Comparison of ENCODE assay signal across 9 cellular contexts in genomic region chr11:46382644-46383403, GRCh38. TPM values are rescaled to one million over a fixed set of nuclear protein-coding genes. Genes with fewer than 3 reads are reported as not detected.
A peak's percentile ranks its signal among the peaks of the same experiment; 100 is the strongest.
DNase-seq lines count a peak whose midpoint lies in the region; ATAC-seq and TF ChIP-seq lines count a peak whose summit lies in the region.
"Had no signal": no experiment of that assay in that cellular context is flagged by ENCODE, and none has a peak within 500 bp of the region (broad histone marks: within the 10 kb centered on the region; RNA-seq: fewer than 3 reads in every experiment).

No MANE protein-coding gene starts in this region.

- in situ Hi-C loops in gastrocnemius medialis (cut with MboI; ENCODE audit: low sequenced_read_pairs in 4 of 4), result no loop called here

- peaks cover 7 to 12% (median 12%) of the 10 kb centered on the region in 3 experiments for H3K36me3 Mint-ChIP-seq in H9 (ENCODE audit: insufficient read depth in 1 of 3, low read depth in 3 of 3)

- intact Hi-C loops in gastrocnemius medialis (cut with DNase I; ENCODE audit: low total_unique reads), result no loop called here

- WGBS in H9 (ENCODE audit: extremely low coverage, insufficient read length, low lambda C conversion rate), result no CpG with 5 or more reads among the region's 18 CpGs

- peaks cover 8% of the 10 kb centered on the region for H3K23me2 ChIP-seq in H9 (ENCODE audit: insufficient read length, low read depth, low read length, poor library complexity, severe bottlenecking)

- no peak for TF ChIP-seq POLR2A in gastrocnemius medialis (IDR thresholded peaks at IDR 0.05)

- no peak overlapping the region for H2BK120ac ChIP-seq in H9 (ENCODE audit: low read depth, low read length, poor library complexity, severe bottlenecking)

- H2BK12ac ChIP-seq in H9 (ENCODE audit: insufficient read length, low read depth, low read length), result no peak overlapping the region

- H3K36me3 ChIP-seq in SJSA1, result peaks cover 7% of the 10 kb centered on the region; the same call in 1 of the 2 replicates
- peaks cover 0 to 8% of the 10 kb centered on the region in 2 donors for H3K36me3 ChIP-seq in gastrocnemius medialis

- H2BK20ac ChIP-seq in H9 (ENCODE audit: low read depth, low read length, poor library complexity, severe bottlenecking), result no peak overlapping the region

- H3K79me1 ChIP-seq in H9 (ENCODE audit: insufficient read depth, low read depth, low read length, poor library complexity, severe bottlenecking), result no peaks in the 10 kb centered on the region

- H3K9me3 ChIP-seq in H9 (ENCODE audit: control insufficient read depth, low read depth, low read length) (no peaks in the 10 kb centered on the region), SJSA1 (replicated peaks) (no peaks in the 10 kb centered on the region), gastrocnemius medialis (no peaks in the 10 kb centered on the region)

- no peak overlapping the region for H4K5ac ChIP-seq in H9 (ENCODE audit: insufficient read length, low read depth, low read length)

- H3K4ac ChIP-seq in H9 (ENCODE audit: low read depth, low read length), result no peak overlapping the region

- H3K9me3 Mint-ChIP-seq in H9, result no peaks in the 10 kb centered on the region

- no peak overlapping the region for H2AFZ ChIP-seq in H9 (ENCODE audit: low read length)

- H2AK5ac ChIP-seq in H9 (ENCODE audit: insufficient read length, low read length), result no peak overlapping the region

- no peaks in the 10 kb centered on the region for H3K79me2 ChIP-seq in H9 (ENCODE audit: insufficient read depth, low read length)

- peak overlapping the region; percentile 79 to 86 for H3K4me3 Mint-ChIP-seq in H9

- no peak overlapping the region for H3K56ac ChIP-seq in H9 (ENCODE audit: insufficient read length, low read depth, low read length)

- H3K18ac ChIP-seq in H9 (ENCODE audit: insufficient read length, low read depth, low read length), result no peak overlapping the region

- no peak overlapping the region for H4K91ac ChIP-seq in H9 (ENCODE audit: insufficient read length, low read depth, low read length)

- H3K27ac ChIP-seq in H9 (ENCODE audit: insufficient read length, low read depth, low read length) (no peak overlapping the region), SJSA1 (no peak overlapping the region), gastrocnemius medialis (no peak overlapping the region)

- H3K4me2 ChIP-seq in H9 (ENCODE audit: insufficient read depth, insufficient read length, low read length), result peak overlapping the region; percentile 71

- ATAC-seq in gastrocnemius medialis, result no peak
- no peak for ATAC-seq in HG03354 (IDR thresholded peaks at IDR 0.05; ENCODE audit: poor library complexity, severe bottlenecking, unreplicated experiment)

- H3K27me3 ChIP-seq in H9 (ENCODE audit: insufficient read depth, low read length) (no peaks in the 10 kb centered on the region), SJSA1 (replicated peaks) (no peaks in the 10 kb centered on the region), gastrocnemius medialis (peaks cover 2 to 28% (median 8%) of the 10 kb centered on the region in 3 donors)

- H3K4me1 Mint-ChIP-seq in H9, result peaks cover 6 to 31% of the 10 kb centered on the region in 2 experiments

- no peak overlapping the region for H3K27ac Mint-ChIP-seq in H9

- H3K27me3 Mint-ChIP-seq in H9 (ENCODE audit: low read depth), result peaks cover 31% of the 10 kb centered on the region

- H3K4me1 ChIP-seq in H9 (ENCODE audit: insufficient read depth, low read length) (peaks cover 4% of the 10 kb centered on the region; the same call in 1 of the 2 replicates), SJSA1 (replicated peaks) (peaks cover 22% of the 10 kb centered on the region), gastrocnemius medialis (peaks cover 6 to 19% of the 10 kb centered on the region in 2 donors)

- H3K9ac ChIP-seq in H9 (ENCODE audit: extremely low read depth, insufficient read length, low read length), result no peak overlapping the region

- peak; percentile 76 for TF ChIP-seq CTCF in AG09309 (IDR thresholded peaks at IDR 0.05; ENCODE audit: control insufficient read depth, insufficient read depth, low read depth, low read length, missing control alignments)
- TF ChIP-seq CTCF in H9 (conservative IDR thresholded peaks at IDR 0.05), result peak; percentile 82
- peak in 4 of 5 experiments; percentile 36 to 60 (median 50) for TF ChIP-seq CTCF in gastrocnemius medialis (IDR thresholded peaks at IDR 0.05 in 4 of 5, conservative IDR thresholded peaks at IDR 0.05 in 1 of 5)

- DNase-seq in AG09309 (ENCODE audit: low read depth) (no peak), H9 (peak; percentile 75), SJSA1 (ENCODE audit: low read depth in 1 of 2, low spot score in 2 of 2) (peak in 1 of 2 experiments; percentile 45), globus pallidus (ENCODE audit: low spot score) (peak; percentile 35), gastrocnemius medialis (no peak), GDM1 (lab: John Stamatoyannopoulos, UW) (no peak), Kasumi-1 (lab: John Stamatoyannopoulos, UW) (no peak)

- H2BK15ac ChIP-seq in H9 (ENCODE audit: low read depth, low read length), result no peak overlapping the region

- no peak overlapping the region for H4K8ac ChIP-seq in H9 (replicated peaks; ENCODE audit: insufficient read length, low read depth, low read length)

- no peak overlapping the region for H3K23ac ChIP-seq in H9 (ENCODE audit: insufficient read length, low read depth, low read length)

- H2BK5ac ChIP-seq in H9 (ENCODE audit: insufficient read length, low read length), result no peak overlapping the region

- H4K20me1 ChIP-seq in H9 (ENCODE audit: control insufficient read depth, insufficient read depth, insufficient read length), result no peaks in the 10 kb centered on the region

- H3T11ph ChIP-seq in H9 (ENCODE audit: low read length), result no peak overlapping the region

- peak overlapping the region; percentile 57 for H3K4me3 ChIP-seq in AG09309 (ENCODE audit: control insufficient read depth, low read depth, low read length)
- H3K4me3 ChIP-seq in SJSA1, result peak overlapping the region; percentile 54
- H3K4me3 ChIP-seq in gastrocnemius medialis, result no peak overlapping the region
- H3K4me3 ChIP-seq: lung had no signal

- H3K14ac ChIP-seq in H9 (ENCODE audit: insufficient read depth, low read length), result peak overlapping the region; percentile 88

RNA-seq across cellular contexts. Expression of gene MDK, which starts 1.4 kb away (rescaled TPM):
- 392 and 407 TPM in 2 replicates for total RNA-seq in H9 (2021)
- 164 and 253 TPM in 2 replicates for total RNA-seq in SJSA1 (2014; rRNA removed; shearing (Covaris generic))
- 1 to 10 TPM in 2 of 4 donors, not detected in 2; 1.6 to 1.9 TPM for total RNA-seq in gastrocnemius medialis

RNA-seq across cellular contexts. Expression of gene CHRM4, which starts 8.8 kb away (rescaled TPM):
- total RNA-seq in H9 (2021), result 1.0 and 1.1 TPM in 2 replicates
- total RNA-seq in SJSA1 (2014; rRNA removed; shearing (Covaris generic)), result 0.42 TPM in 1 of 2 replicates, not detected in the other
- not detected for total RNA-seq in gastrocnemius medialis

RNA-seq across cellular contexts. Expression of gene DGKZ, which starts 35.6 kb away (rescaled TPM):
- 68.8 and 68.9 TPM in 2 replicates for total RNA-seq in H9 (2021)
- 43.7 and 47.6 TPM in 2 replicates for total RNA-seq in SJSA1 (2014; rRNA removed; shearing (Covaris generic))
- total RNA-seq in gastrocnemius medialis, result 100 to 1,000 TPM; 127 to 155 (median 131) TPM

Comparison
In these comparisons a context has a peak if more than half of its experiments do, and no peak if none do; other contexts are left out.
1. DNase-seq: peak in H9 (single experiment) and globus pallidus (single experiment); none in AG09309 (single experiment), gastrocnemius medialis (0 of 2), GDM1 (single experiment) and Kasumi-1 (0 of 2).
2. H3K4me3 ChIP-seq: peak in AG09309 (single experiment) and SJSA1 (single experiment); none in gastrocnemius medialis (0 of 4).
3. RNA of gene MDK, which starts 1.4 kb away (total RNA-seq): 392 to 407 TPM in H9 and 164 to 253 TPM in SJSA1; 1.6 to 1.9 TPM in gastrocnemius medialis; every median in the first group is over 10 times any median in the second.
4. Peak in every context shown above with its lines, with median percentiles within 50 percentile points of each other: CTCF ChIP-seq.